In genomic region chr2:189609853-189610252, GRCh38 we compare ENCODE assay signal across 12 cellular contexts.
"Had no signal": no experiment of that assay in that cellular context is flagged by ENCODE, and none has a peak within 500 bp of the region (broad histone marks: within the 10 kb centered on the region; RNA-seq: fewer than 3 reads in every experiment).

No MANE protein-coding gene starts in this region.

- DNase-seq: activated CD4-positive, CD25-positive, alpha-beta regulatory T cell; activated naive CD4-positive, alpha-beta T cell treated with anti-CD3 and anti-CD28 coated beads, Interleukin-2, amount 10 ng/mL, durations not matched to agents 7 days and 5 days; amygdala; left ventricle myocardium inferior; mesendoderm; nephron progenitor cell; sigmoid colon; stimulated activated CD4-positive, alpha-beta T cell treated with anti-CD3 and anti-CD28 coated beads, Interleukin-4, amount 100 ng/mL, for 1 hour; stimulated activated CD8-positive, alpha-beta memory T cell treated with anti-CD3 and anti-CD28 coated beads, Interleukin-4, amount 100 ng/mL, for 48 hours; stimulated activated naive CD8-positive, alpha-beta T cell treated with anti-CD3 and anti-CD28 coated beads, Interleukin-15, Interleukin-2, amounts not matched to agents 100 U/mL and 50 U/mL, for 24 hours had no signal

- H3K4me3 ChIP-seq: esophagus muscularis mucosa, gastroesophageal sphincter, left ventricle myocardium inferior, sigmoid colon had no signal

- H3K36me3 ChIP-seq: esophagus muscularis mucosa, gastroesophageal sphincter, left ventricle myocardium inferior, sigmoid colon had no signal

- H3K9me3 ChIP-seq: esophagus muscularis mucosa, gastroesophageal sphincter, left ventricle myocardium inferior, sigmoid colon had no signal

- H3K27ac ChIP-seq: esophagus muscularis mucosa, gastroesophageal sphincter, left ventricle myocardium inferior, sigmoid colon had no signal

- ATAC-seq: gastroesophageal sphincter; stimulated activated naive CD8-positive, alpha-beta T cell treated with anti-CD3 and anti-CD28 coated beads, Interleukin-15, Interleukin-2, amounts not matched to agents 100 U/mL and 50 U/mL, for 24 hours had no signal

- H3K27me3 ChIP-seq: esophagus muscularis mucosa, gastroesophageal sphincter, sigmoid colon had no signal
